ENCODE assay signal across 2 cellular contexts in the genomic region with DNA sequence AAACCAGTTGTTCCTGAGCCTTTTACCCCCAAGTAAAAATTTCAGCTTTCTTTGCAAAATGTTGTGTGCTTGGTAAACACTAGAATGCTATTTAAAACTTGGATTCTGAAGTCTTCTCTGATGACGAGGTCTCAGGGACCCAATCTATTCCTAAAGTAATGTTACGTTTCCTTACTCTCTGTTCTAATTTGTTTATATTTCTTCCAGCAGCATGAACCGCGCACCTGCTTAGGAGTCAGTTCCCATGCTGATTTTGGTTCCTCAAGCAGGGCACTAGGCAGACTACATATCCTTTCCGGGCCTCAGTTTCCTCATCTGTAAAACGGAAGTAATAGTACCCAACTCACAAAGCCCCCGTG.
TF ChIP-seq lines count a peak whose summit lies in the region.

No MANE protein-coding gene starts in this region.

TF ChIP-seq in SK-N-SH, 30 proteins besides CTCF, POLR2A, EP300 and RAD21 (continued from another document):
- TF ChIP-seq, protein P1, sequence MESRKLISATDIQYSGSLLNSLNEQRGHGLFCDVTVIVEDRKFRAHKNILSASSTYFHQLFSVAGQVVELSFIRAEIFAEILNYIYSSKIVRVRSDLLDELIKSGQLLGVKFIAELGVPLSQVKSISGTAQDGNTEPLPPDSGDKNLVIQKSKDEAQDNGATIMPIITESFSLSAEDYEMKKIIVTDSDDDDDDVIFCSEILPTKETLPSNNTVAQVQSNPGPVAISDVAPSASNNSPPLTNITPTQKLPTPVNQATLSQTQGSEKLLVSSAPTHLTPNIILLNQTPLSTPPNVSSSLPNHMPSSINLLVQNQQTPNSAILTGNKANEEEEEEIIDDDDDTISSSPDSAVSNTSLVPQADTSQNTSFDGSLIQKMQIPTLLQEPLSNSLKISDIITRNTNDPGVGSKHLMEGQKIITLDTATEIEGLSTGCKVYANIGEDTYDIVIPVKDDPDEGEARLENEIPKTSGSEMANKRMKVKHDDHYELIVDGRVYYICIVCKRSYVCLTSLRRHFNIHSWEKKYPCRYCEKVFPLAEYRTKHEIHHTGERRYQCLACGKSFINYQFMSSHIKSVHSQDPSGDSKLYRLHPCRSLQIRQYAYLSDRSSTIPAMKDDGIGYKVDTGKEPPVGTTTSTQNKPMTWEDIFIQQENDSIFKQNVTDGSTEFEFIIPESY (IDR thresholded peaks at IDR 0.05; ENCODE audit: borderline replicate concordance, low read depth) = no peak
- TF ChIP-seq NFIC (IDR thresholded peaks at IDR 0.05; ENCODE audit: borderline replicate concordance) = no peak
- TF ChIP-seq, protein P2, sequence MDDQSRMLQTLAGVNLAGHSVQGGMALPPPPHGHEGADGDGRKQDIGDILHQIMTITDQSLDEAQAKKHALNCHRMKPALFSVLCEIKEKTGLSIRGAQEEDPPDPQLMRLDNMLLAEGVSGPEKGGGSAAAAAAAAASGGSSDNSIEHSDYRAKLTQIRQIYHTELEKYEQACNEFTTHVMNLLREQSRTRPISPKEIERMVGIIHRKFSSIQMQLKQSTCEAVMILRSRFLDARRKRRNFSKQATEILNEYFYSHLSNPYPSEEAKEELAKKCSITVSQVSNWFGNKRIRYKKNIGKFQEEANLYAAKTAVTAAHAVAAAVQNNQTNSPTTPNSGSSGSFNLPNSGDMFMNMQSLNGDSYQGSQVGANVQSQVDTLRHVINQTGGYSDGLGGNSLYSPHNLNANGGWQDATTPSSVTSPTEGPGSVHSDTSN (IDR thresholded peaks at IDR 0.05) = no peak
- TF ChIP-seq ELF1 (IDR thresholded peaks at IDR 0.05) = no peak
TF ChIP-seq in SK-N-SH: peak in this region for 0.

TF ChIP-seq in SK-N-SH treated with all-trans-retinoic acid at 6 μM for 48 hours, 23 proteins besides CTCF, POLR2A, EP300 and RAD21 (continued from another document):
- TF ChIP-seq, protein P3, sequence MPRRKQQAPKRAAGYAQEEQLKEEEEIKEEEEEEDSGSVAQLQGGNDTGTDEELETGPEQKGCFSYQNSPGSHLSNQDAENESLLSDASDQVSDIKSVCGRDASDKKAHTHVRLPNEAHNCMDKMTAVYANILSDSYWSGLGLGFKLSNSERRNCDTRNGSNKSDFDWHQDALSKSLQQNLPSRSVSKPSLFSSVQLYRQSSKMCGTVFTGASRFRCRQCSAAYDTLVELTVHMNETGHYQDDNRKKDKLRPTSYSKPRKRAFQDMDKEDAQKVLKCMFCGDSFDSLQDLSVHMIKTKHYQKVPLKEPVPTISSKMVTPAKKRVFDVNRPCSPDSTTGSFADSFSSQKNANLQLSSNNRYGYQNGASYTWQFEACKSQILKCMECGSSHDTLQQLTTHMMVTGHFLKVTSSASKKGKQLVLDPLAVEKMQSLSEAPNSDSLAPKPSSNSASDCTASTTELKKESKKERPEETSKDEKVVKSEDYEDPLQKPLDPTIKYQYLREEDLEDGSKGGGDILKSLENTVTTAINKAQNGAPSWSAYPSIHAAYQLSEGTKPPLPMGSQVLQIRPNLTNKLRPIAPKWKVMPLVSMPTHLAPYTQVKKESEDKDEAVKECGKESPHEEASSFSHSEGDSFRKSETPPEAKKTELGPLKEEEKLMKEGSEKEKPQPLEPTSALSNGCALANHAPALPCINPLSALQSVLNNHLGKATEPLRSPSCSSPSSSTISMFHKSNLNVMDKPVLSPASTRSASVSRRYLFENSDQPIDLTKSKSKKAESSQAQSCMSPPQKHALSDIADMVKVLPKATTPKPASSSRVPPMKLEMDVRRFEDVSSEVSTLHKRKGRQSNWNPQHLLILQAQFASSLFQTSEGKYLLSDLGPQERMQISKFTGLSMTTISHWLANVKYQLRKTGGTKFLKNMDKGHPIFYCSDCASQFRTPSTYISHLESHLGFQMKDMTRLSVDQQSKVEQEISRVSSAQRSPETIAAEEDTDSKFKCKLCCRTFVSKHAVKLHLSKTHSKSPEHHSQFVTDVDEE (CRISPR knock-in tag; IDR thresholded peaks at IDR 0.05) = no peak
- TF ChIP-seq TCF4 (CRISPR knock-in tag; IDR thresholded peaks at IDR 0.05; ENCODE audit: borderline replicate concordance) (no peak), SNAI2 (CRISPR knock-in tag; IDR thresholded peaks at IDR 0.05) (no peak), GLIS3 (CRISPR knock-in tag; IDR thresholded peaks at IDR 0.05) (no peak), RARB (CRISPR knock-in tag; IDR thresholded peaks at IDR 0.05) (no peak), BACH2 (CRISPR knock-in tag; IDR thresholded peaks at IDR 0.05; ENCODE audit: borderline replicate concordance) (no peak), ZNF565 (CRISPR knock-in tag; conservative IDR thresholded peaks at IDR 0.05; ENCODE audit: low read depth) (no peak), TOX (CRISPR knock-in tag; IDR thresholded peaks at IDR 0.05; ENCODE audit: borderline replicate concordance) (no peak), ZNF8 (CRISPR knock-in tag; IDR thresholded peaks at IDR 0.05) (no peak), ZFP3 (CRISPR knock-in tag; IDR thresholded peaks at IDR 0.05) (no peak), OSR1 (CRISPR knock-in tag; IDR thresholded peaks at IDR 0.05) (no peak), ESRRG (CRISPR knock-in tag; IDR thresholded peaks at IDR 0.05) (no peak)
- TF ChIP-seq, protein P4, sequence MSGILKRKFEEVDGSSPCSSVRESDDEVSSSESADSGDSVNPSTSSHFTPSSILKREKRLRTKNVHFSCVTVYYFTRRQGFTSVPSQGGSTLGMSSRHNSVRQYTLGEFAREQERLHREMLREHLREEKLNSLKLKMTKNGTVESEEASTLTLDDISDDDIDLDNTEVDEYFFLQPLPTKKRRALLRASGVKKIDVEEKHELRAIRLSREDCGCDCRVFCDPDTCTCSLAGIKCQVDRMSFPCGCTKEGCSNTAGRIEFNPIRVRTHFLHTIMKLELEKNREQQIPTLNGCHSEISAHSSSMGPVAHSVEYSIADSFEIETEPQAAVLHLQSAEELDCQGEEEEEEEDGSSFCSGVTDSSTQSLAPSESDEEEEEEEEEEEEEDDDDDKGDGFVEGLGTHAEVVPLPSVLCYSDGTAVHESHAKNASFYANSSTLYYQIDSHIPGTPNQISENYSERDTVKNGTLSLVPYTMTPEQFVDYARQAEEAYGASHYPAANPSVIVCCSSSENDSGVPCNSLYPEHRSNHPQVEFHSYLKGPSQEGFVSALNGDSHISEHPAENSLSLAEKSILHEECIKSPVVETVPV (CRISPR knock-in tag; IDR thresholded peaks at IDR 0.05) = no peak
- TF ChIP-seq, protein P5, sequence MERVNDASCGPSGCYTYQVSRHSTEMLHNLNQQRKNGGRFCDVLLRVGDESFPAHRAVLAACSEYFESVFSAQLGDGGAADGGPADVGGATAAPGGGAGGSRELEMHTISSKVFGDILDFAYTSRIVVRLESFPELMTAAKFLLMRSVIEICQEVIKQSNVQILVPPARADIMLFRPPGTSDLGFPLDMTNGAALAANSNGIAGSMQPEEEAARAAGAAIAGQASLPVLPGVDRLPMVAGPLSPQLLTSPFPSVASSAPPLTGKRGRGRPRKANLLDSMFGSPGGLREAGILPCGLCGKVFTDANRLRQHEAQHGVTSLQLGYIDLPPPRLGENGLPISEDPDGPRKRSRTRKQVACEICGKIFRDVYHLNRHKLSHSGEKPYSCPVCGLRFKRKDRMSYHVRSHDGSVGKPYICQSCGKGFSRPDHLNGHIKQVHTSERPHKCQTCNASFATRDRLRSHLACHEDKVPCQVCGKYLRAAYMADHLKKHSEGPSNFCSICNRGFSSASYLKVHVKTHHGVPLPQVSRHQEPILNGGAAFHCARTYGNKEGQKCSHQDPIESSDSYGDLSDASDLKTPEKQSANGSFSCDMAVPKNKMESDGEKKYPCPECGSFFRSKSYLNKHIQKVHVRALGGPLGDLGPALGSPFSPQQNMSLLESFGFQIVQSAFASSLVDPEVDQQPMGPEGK (CRISPR knock-in tag; IDR thresholded peaks at IDR 0.05; ENCODE audit: borderline replicate concordance) = no peak
